In the genomic region with DNA sequence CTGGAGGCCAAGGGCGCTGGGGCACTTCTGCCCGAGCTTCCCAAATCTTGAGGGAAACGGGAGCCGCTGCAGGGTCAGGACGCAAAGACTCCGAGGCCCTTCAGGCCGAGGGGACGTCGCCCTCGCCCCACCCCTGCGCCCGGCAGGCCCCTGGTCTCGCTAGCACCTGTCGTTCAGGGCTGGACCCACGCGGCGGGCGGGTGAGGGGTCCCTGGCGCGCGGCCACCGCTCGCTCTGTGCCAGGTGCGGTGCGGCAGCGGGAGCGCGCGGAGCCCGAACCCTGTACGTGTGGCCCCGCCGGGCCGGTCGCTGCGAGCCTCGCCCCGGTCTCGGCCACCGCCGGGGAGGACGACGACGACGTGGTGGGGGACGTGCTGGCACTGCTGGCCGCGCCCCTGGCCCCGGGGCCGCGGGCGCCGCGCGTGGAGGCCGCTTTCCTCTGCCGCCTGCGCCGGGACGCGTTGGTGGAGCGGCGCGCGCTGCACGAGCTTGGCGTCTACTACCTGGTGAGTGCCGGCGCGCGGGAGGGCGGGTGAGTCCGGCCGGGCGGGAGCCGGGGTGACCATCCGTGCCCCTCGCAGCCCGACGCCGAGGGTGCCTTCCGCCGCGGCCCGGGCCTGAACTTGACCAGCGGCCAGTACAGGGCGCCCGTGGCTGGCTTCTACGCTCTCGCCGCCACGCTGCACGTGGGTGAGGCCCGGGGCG, we compare ENCODE assay signal across 1 cellular context.
TF ChIP-seq lines count a peak whose summit lies in the region.

No MANE protein-coding gene starts in this region.

TF ChIP-seq in HepG2, 621 proteins besides CTCF, POLR2A, EP300 and RAD21:
- TF ChIP-seq, protein P1, sequence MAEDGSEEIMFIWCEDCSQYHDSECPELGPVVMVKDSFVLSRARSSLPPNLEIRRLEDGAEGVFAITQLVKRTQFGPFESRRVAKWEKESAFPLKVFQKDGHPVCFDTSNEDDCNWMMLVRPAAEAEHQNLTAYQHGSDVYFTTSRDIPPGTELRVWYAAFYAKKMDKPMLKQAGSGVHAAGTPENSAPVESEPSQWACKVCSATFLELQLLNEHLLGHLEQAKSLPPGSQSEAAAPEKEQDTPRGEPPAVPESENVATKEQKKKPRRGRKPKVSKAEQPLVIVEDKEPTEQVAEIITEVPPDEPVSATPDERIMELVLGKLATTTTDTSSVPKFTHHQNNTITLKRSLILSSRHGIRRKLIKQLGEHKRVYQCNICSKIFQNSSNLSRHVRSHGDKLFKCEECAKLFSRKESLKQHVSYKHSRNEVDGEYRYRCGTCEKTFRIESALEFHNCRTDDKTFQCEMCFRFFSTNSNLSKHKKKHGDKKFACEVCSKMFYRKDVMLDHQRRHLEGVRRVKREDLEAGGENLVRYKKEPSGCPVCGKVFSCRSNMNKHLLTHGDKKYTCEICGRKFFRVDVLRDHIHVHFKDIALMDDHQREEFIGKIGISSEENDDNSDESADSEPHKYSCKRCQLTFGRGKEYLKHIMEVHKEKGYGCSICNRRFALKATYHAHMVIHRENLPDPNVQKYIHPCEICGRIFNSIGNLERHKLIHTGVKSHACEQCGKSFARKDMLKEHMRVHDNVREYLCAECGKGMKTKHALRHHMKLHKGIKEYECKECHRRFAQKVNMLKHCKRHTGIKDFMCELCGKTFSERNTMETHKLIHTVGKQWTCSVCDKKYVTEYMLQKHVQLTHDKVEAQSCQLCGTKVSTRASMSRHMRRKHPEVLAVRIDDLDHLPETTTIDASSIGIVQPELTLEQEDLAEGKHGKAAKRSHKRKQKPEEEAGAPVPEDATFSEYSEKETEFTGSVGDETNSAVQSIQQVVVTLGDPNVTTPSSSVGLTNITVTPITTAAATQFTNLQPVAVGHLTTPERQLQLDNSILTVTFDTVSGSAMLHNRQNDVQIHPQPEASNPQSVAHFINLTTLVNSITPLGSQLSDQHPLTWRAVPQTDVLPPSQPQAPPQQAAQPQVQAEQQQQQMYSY (CRISPR knock-in tag; IDR thresholded peaks at IDR 0.05) = no peak
- TF ChIP-seq STAG1 (CRISPR knock-in tag; IDR thresholded peaks at IDR 0.05) = no peak
- TF ChIP-seq RNF2 (conservative IDR thresholded peaks at IDR 0.05; ENCODE audit: low read depth) = peak; percentile 55; the same call in 1 of the 2 replicates
- 0 out of 2 replicates have a peak, but pooled peaks have one; percentile 3 for TF ChIP-seq ZNF768 (CRISPR knock-in tag; IDR thresholded peaks at IDR 0.05)
- TF ChIP-seq ZXDC (CRISPR knock-in tag; IDR thresholded peaks at IDR 0.05) = peak; percentile 13; the same call in 1 of the 2 replicates
- TF ChIP-seq ZNF800 (CRISPR knock-in tag; IDR thresholded peaks at IDR 0.05) = peak; percentile 94
- peak; percentile 75; the same call in 1 of the 2 replicates for TF ChIP-seq MTF2 (CRISPR knock-in tag; IDR thresholded peaks at IDR 0.05; ENCODE audit: borderline replicate concordance)
- TF ChIP-seq HNRNPLL (IDR thresholded peaks at IDR 0.05; ENCODE audit: low read depth, low read length, poor library complexity, severe bottlenecking) = peak; percentile 12
- TF ChIP-seq NR2C2 (CRISPR knock-in tag; IDR thresholded peaks at IDR 0.05; ENCODE audit: borderline replicate concordance) = no peak
- TF ChIP-seq ARNT2 (CRISPR knock-in tag; IDR thresholded peaks at IDR 0.05; ENCODE audit: low read depth) = 0 out of 2 replicates have a peak, but pooled peaks have one; percentile 29
- TF ChIP-seq CHCHD3 (CRISPR knock-in tag; IDR thresholded peaks at IDR 0.05) = no peak
- 0 out of 2 replicates have a peak, but pooled peaks have one; percentile 10 for TF ChIP-seq MXD1 (CRISPR knock-in tag; IDR thresholded peaks at IDR 0.05)
TF ChIP-seq in HepG2: peak in this region for 8.
